ENCODE assay signal across 9 cellular contexts in genomic region chr11:62879554-62879953, GRCh38. TPM values are rescaled to one million over a fixed set of nuclear protein-coding genes. Genes with fewer than 3 reads are reported as not detected.
A peak's percentile ranks its signal among the peaks of the same experiment; 100 is the strongest.
DNase-seq lines count a peak whose midpoint lies in the region; ATAC-seq and TF ChIP-seq lines count a peak whose summit lies in the region.
"Had no signal": no experiment of that assay in that cellular context is flagged by ENCODE, and none has a peak within 500 bp of the region (broad histone marks: within the 10 kb centered on the region; RNA-seq: fewer than 3 reads in every experiment).

No MANE protein-coding gene starts in this region.

- H3K4me3 Mint-ChIP-seq in T-helper 1 cell treated with Interleukin-12 subunit alpha and Interleukin-12 subunit beta and Interleukin-4 antibody, amounts not matched to agents 30 μg/mL and 1 μg/mL, for 36 hours, result peak overlapping the region; percentile 66

- H3K4me3 ChIP-seq in ascending aorta, result peak overlapping the region; percentile 56 to 95

- intact Hi-C loops in ascending aorta (cut with DNase I), result no loop called here

- no peak for TF ChIP-seq CTCF in ascending aorta (IDR thresholded peaks at IDR 0.05)

- no peaks in the 10 kb centered on the region for H3K27me3 Mint-ChIP-seq in T-helper 1 cell treated with Interleukin-12 subunit alpha and Interleukin-12 subunit beta and Interleukin-4 antibody, amounts not matched to agents 30 μg/mL and 1 μg/mL, for 36 hours (ENCODE audit: low read depth)

- DNase-seq in T-helper 1 cell (no peak), ascending aorta (ENCODE audit: low spot score in 2 of 2) (peak; percentile 11 to 70), substantia nigra (lab: John Stamatoyannopoulos, UW) (peak in 30 of 49 donors; percentile 16 to 71 (median 38)), cortex of kidney (lab: John Stamatoyannopoulos, UW) (no peak)
- DNase-seq: BE2C had no signal

- ATAC-seq in HG03520 (IDR thresholded peaks at IDR 0.05; ENCODE audit: unreplicated experiment), result no peak
- ATAC-seq in HG03196 (IDR thresholded peaks at IDR 0.05; ENCODE audit: unreplicated experiment), result no peak

- H3K36me3 ChIP-seq in ascending aorta, result peaks cover 16 to 24% of the 10 kb centered on the region in 2 donors

- peaks cover 39% of the 10 kb centered on the region for H3K36me3 Mint-ChIP-seq in T-helper 1 cell treated with Interleukin-12 subunit alpha and Interleukin-12 subunit beta and Interleukin-4 antibody, amounts not matched to agents 30 μg/mL and 1 μg/mL, for 36 hours (ENCODE audit: low read depth)

- H3K9me3 Mint-ChIP-seq in T-helper 1 cell treated with Interleukin-12 subunit alpha and Interleukin-12 subunit beta and Interleukin-4 antibody, amounts not matched to agents 30 μg/mL and 1 μg/mL, for 36 hours, result no peaks in the 10 kb centered on the region

- H3K27ac Mint-ChIP-seq in T-helper 1 cell treated with Interleukin-12 subunit alpha and Interleukin-12 subunit beta and Interleukin-4 antibody, amounts not matched to agents 30 μg/mL and 1 μg/mL, for 36 hours, result peak overlapping the region; percentile 100

- no peaks in the 10 kb centered on the region for H3K9me3 ChIP-seq in ascending aorta
- H3K9me3 ChIP-seq: BE2C had no signal

- H3K27me3 ChIP-seq in ascending aorta (no peaks in the 10 kb centered on the region), layer of hippocampus (ENCODE audit: control insufficient read depth, insufficient read depth, low read length) (no peaks in the 10 kb centered on the region)
- H3K27me3 ChIP-seq: BE2C had no signal

- H3K27ac ChIP-seq in ascending aorta, result peak overlapping the region; percentile 91 to 98
- peak overlapping the region; percentile 98 for H3K27ac ChIP-seq in layer of hippocampus (ENCODE audit: low read depth, low read length)
- peak overlapping the region; percentile 95 for H3K27ac ChIP-seq in substantia nigra (ENCODE audit: low read depth, low read length, poor library complexity, severe bottlenecking)

- peaks cover 45% of the 10 kb centered on the region for H3K4me1 Mint-ChIP-seq in T-helper 1 cell treated with Interleukin-12 subunit alpha and Interleukin-12 subunit beta and Interleukin-4 antibody, amounts not matched to agents 30 μg/mL and 1 μg/mL, for 36 hours (ENCODE audit: low read depth)

- peaks cover 17 to 37% of the 10 kb centered on the region in 2 donors for H3K4me1 ChIP-seq in ascending aorta

RNA-seq across cellular contexts. Expression of gene SLC3A2, which starts 1.1 kb away (rescaled TPM):
- total RNA-seq in ascending aorta, result 143 TPM

RNA-seq across cellular contexts. Expression of gene WDR74, which starts 40.2 kb away (rescaled TPM):
- 28.7 TPM for total RNA-seq in ascending aorta

RNA-seq across cellular contexts. Expression of gene CHRM1, which starts 41.6 kb away (rescaled TPM):
- not detected for total RNA-seq in ascending aorta

RNA-seq across cellular contexts. Expression of gene TEX54, which starts 46.9 kb away (rescaled TPM):
- not detected for total RNA-seq in ascending aorta

RNA-seq across cellular contexts. Expression of gene STX5, which starts 47.7 kb away (rescaled TPM):
- 40.3 TPM for total RNA-seq in ascending aorta

Comparison
In these comparisons a context has a peak if more than half of its experiments do, and no peak if none do; other contexts are left out.
1. DNase-seq: peak in ascending aorta (2 of 2) and substantia nigra (30 of 49); none in T-helper 1 cell (0 of 5) and cortex of kidney (single experiment).
2. Peak in every context shown above with its lines, with median percentiles within 50 percentile points of each other: H3K27ac ChIP-seq.